8 cellular contexts compared by ENCODE assay signal in the genomic region with DNA sequence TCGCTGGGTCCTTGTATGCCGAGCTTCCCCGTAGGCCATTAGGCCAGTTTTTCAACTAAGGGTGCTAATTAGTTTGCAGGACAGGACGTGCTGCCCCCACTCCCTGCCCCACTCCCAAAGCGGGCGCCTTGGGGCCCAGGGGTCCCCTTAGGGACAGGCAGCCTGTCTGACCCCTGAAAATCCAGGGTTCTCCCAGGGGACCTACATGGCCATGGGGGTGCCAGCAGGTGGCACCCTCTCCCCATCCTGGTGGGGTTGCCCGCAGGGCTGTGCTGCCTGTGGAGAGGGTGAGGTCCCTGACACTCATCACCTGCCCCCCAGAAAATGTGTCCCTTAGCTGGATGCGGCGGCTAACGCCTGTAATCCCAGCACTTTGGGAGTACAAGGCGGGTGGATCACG. TPM values are rescaled to one million over a fixed set of nuclear protein-coding genes. Genes with fewer than 3 reads are reported as not detected.
DNase-seq lines count a peak whose midpoint lies in the region; ATAC-seq and TF ChIP-seq lines count a peak whose summit lies in the region.

No MANE protein-coding gene starts in this region.

- TF ChIP-seq POLR2A in testis (IDR thresholded peaks at IDR 0.05), result no peak

- H3K36me3 ChIP-seq in SJCRH30 (no peaks in the 10 kb centered on the region), testis (ENCODE audit: low read depth, missing control alignments) (no peaks in the 10 kb centered on the region)

- peaks cover 15 to 23% (median 20%) of the 10 kb centered on the region in 5 experiments for H3K9me3 Mint-ChIP-seq in brain

- H3K27me3 ChIP-seq in SJCRH30 (no peaks in the 10 kb centered on the region), testis (no peaks in the 10 kb centered on the region)

- TF ChIP-seq CTCF in 22Rv1 (IDR thresholded peaks at IDR 0.05) (peak; percentile 27; the same call in 1 of the 2 replicates), GM10266 (IDR thresholded peaks at IDR 0.05; ENCODE audit: control insufficient read depth, insufficient read depth, low read depth, missing control alignments) (peak; percentile 58), brain (conservative IDR thresholded peaks at IDR 0.05) (peak; percentile 67 to 68), testis (IDR thresholded peaks at IDR 0.05) (peak in 2 of 3 experiments; percentile 56 to 63)

- H3K4me3 Mint-ChIP-seq in brain, result no peak overlapping the region

- no peaks in the 10 kb centered on the region for H3K36me3 Mint-ChIP-seq in brain

- H3K27ac ChIP-seq in 22Rv1, result no peak overlapping the region
- H3K27ac ChIP-seq in SJCRH30, result no peak overlapping the region
- no peak overlapping the region for H3K27ac ChIP-seq in testis

- ATAC-seq in left colon (peak; percentile 35), GM19035 (IDR thresholded peaks at IDR 0.05; ENCODE audit: unreplicated experiment) (no peak), GM19452 (IDR thresholded peaks at IDR 0.05; ENCODE audit: unreplicated experiment) (no peak)

- intact Hi-C loops in left colon (cut with DNase I, micrococcal nuclease), result no loop called here
- intact Hi-C loops in testis (cut with DNase I; ENCODE audit: low total_unique reads), result no loop called here

- H3K4me1 Mint-ChIP-seq in brain, result no peaks in the 10 kb centered on the region

- 71 to 77% methylated on average over 8 to 12 of the region's 12 CpGs for WGBS in testis, 2 donors

- H3K4me3 ChIP-seq in SJCRH30, result no peak overlapping the region
- H3K4me3 ChIP-seq in testis, result no peak overlapping the region

- H3K27me3 Mint-ChIP-seq in brain, result peaks cover 8% of the 10 kb centered on the region

- peaks cover 7% of the 10 kb centered on the region for H3K9me3 ChIP-seq in SJCRH30 (replicated peaks)
- H3K9me3 ChIP-seq in testis, result no peaks in the 10 kb centered on the region

- peaks cover 28% of the 10 kb centered on the region for H3K4me1 ChIP-seq in SJCRH30
- no peaks in the 10 kb centered on the region for H3K4me1 ChIP-seq in testis

- H3K27ac Mint-ChIP-seq in brain, result no peak overlapping the region

- DNase-seq in GM10266 (ENCODE audit: extremely low spot score), result peak; percentile 74
- peak; percentile 73 to 75 for DNase-seq in SJCRH30
- no peak for DNase-seq in left colon
- peak; percentile 40 for DNase-seq in testis

RNA-seq across cellular contexts. Expression of a gene that starts 8.5 kb away (rescaled TPM):
- total RNA-seq in SJCRH30 (2014; rRNA removed; shearing (Covaris generic)), result 0.05 TPM in 1 of 2 replicates, not detected in the other
- polyA plus RNA-seq in brain (ENCODE audit: insufficient read depth, low read depth, low replicate concordance) (5.3 TPM), testis (ENCODE audit: insufficient read depth, low read depth, low replicate concordance) (33.4 TPM)
- total RNA-seq in left colon (under 1 TPM; 0.52 to 0.67 TPM), testis (10 to 100 TPM; 13.8 to 61.5 TPM)

RNA-seq across cellular contexts. Expression of a gene that starts 14.9 kb away (rescaled TPM):
- total RNA-seq in SJCRH30 (2014; rRNA removed; shearing (Covaris generic)), result 52.5 and 57.2 TPM in 2 replicates
- polyA plus RNA-seq in brain (ENCODE audit: insufficient read depth, low read depth, low replicate concordance) (83.8 TPM), testis (ENCODE audit: insufficient read depth, low read depth, low replicate concordance) (33.5 TPM)
- total RNA-seq in left colon (1 to 10 TPM; 2.0 to 3.1 TPM), testis (100 to 1,000 TPM in 1 of 2 donors, 10 to 100 TPM in 1; 84.4 to 101 TPM)

RNA-seq across cellular contexts. Expression of a gene that starts 51.1 kb away (rescaled TPM):
- total RNA-seq in SJCRH30 (2014; rRNA removed; shearing (Covaris generic)), result 17.0 and 19.4 TPM in 2 replicates
- 33.5 TPM for polyA plus RNA-seq in brain (ENCODE audit: insufficient read depth, low read depth, low replicate concordance)
- total RNA-seq in left colon, result 10 to 100 TPM in 1 of 2 donors, 1 to 10 TPM in 1; 10.0 to 10.6 TPM
- total RNA-seq in testis, result 10 to 100 TPM; 48.2 to 51.1 TPM
- 14.0 TPM for polyA plus RNA-seq in testis (ENCODE audit: insufficient read depth, low read depth, low replicate concordance)

Comparison
In these comparisons a context has a peak if more than half of its experiments do, and no peak if none do; other contexts are left out.
1. DNase-seq: peak in GM10266 (single experiment), SJCRH30 (2 of 2) and testis (single experiment); none in left colon (0 of 2).
2. RNA of a gene that starts 8.5 kb away (total RNA-seq): 13.8 to 61.5 TPM in testis; 0.52 to 0.67 TPM in left colon and 0.05 TPM in SJCRH30; every median in the first group is over 4 times any median in the second.
3. RNA of a gene that starts 14.9 kb away (total RNA-seq): 84.4 to 101 TPM in testis and 52.5 to 57.2 TPM in SJCRH30; 2.0 to 3.1 TPM in left colon; every median in the first group is over 10 times any median in the second.
4. Peak in every context shown above with its lines, with median percentiles within 50 percentile points of each other: CTCF ChIP-seq.